Comparison of ENCODE assay signal across 18 cellular contexts in genomic region chr10:120005408-120006280, GRCh38.
DNase-seq lines count a peak whose midpoint lies in the region; ATAC-seq and TF ChIP-seq lines count a peak whose summit lies in the region.
"Had no signal": no experiment of that assay in that cellular context is flagged by ENCODE, and none has a peak within 500 bp of the region (broad histone marks: within the 10 kb centered on the region; RNA-seq: fewer than 3 reads in every experiment).

No MANE protein-coding gene starts in this region.

- TF ChIP-seq CTCF in HEK293 (tag by site-specific recombination; IDR thresholded peaks at IDR 0.05), result no peak
- no peak for TF ChIP-seq CTCF in Panc1 (IDR thresholded peaks at IDR 0.05)
- TF ChIP-seq CTCF in fibroblast of the aortic adventitia (IDR thresholded peaks at IDR 0.05; ENCODE audit: insufficient read depth, low read length), result no peak
- TF ChIP-seq CTCF in progenitor cell of endocrine pancreas (IDR thresholded peaks at IDR 0.05; ENCODE audit: unreplicated experiment), result no peak
- TF ChIP-seq CTCF in psoas muscle (IDR thresholded peaks at IDR 0.05), result no peak

- H3K4me1 ChIP-seq in HEK293 (ENCODE audit: control insufficient read depth, insufficient read depth, low read length) (no peaks in the 10 kb centered on the region), Panc1 (ENCODE audit: control insufficient read depth, insufficient read depth, low read length) (no peaks in the 10 kb centered on the region), psoas muscle (no peaks in the 10 kb centered on the region)
- H3K4me1 ChIP-seq: BLaER1 treated with 17β-estradiol and CSF1 and Interleukin-3, amounts not matched to agents 10 nM and 100 nM; testis had no signal

- H3K36me3 Mint-ChIP-seq in progenitor cell of endocrine pancreas (ENCODE audit: insufficient read depth), result no peaks in the 10 kb centered on the region

- peak overlapping the region; percentile 14 for H3K4me3 Mint-ChIP-seq in progenitor cell of endocrine pancreas (ENCODE audit: low read depth)
- H3K4me3 Mint-ChIP-seq: activated naive CD4-positive, alpha-beta T cell treated with anti-CD3 and anti-CD28 coated beads for 36 hours had no signal

- no peak overlapping the region for H3K4me3 ChIP-seq in HEK293 (ENCODE audit: low read depth, low read length)
- peak overlapping the region; percentile 4 to 15; a peak in 2 of 4 replicates for H3K4me3 ChIP-seq in Panc1 (ENCODE audit: low read depth in 2 of 2, low read length in 2 of 2)
- no peak overlapping the region for H3K4me3 ChIP-seq in fibroblast of the aortic adventitia (ENCODE audit: low read depth, low read length)
- no peak overlapping the region for H3K4me3 ChIP-seq in psoas muscle
- H3K4me3 ChIP-seq: BLaER1 treated with 17β-estradiol and CSF1 and Interleukin-3, amounts not matched to agents 10 nM and 100 nM; SK-N-MC; testis had no signal

- H3K9me3 Mint-ChIP-seq in progenitor cell of endocrine pancreas (ENCODE audit: low read depth), result no peaks in the 10 kb centered on the region
- H3K9me3 Mint-ChIP-seq: activated naive CD4-positive, alpha-beta T cell treated with anti-CD3 and anti-CD28 coated beads for 36 hours had no signal

- WGBS in psoas muscle, 3 donors, result 64 to 68% (median 67%) methylated on average over 8 of the region's 8 CpGs

- POLR2A ChIA-PET in HEK293 (lab: Yijun Ruan, JAX), result no interaction called here
- POLR2A ChIA-PET in Panc1 (lab: Charles Lee), result no interaction called here

- peak overlapping the region; percentile 73 for H3K27ac Mint-ChIP-seq in progenitor cell of endocrine pancreas
- H3K27ac Mint-ChIP-seq: activated naive CD4-positive, alpha-beta T cell treated with anti-CD3 and anti-CD28 coated beads for 36 hours had no signal

- H3K36me3 ChIP-seq in HEK293 (ENCODE audit: control insufficient read depth in 2 of 2, insufficient read depth in 1 of 2, low read length in 2 of 2), result no peaks in the 10 kb centered on the region
- no peaks in the 10 kb centered on the region for H3K36me3 ChIP-seq in Panc1 (ENCODE audit: control insufficient read depth, insufficient read depth, low read length)
- no peaks in the 10 kb centered on the region for H3K36me3 ChIP-seq in psoas muscle (ENCODE audit: insufficient read depth in 1 of 2, low read depth in 1 of 2)
- H3K36me3 ChIP-seq: BLaER1 treated with 17β-estradiol and CSF1 and Interleukin-3, amounts not matched to agents 10 nM and 100 nM had no signal

- no TSS peak for BruUV-seq in Panc1 (replicated peaks; lab: Mats Ljungman, UMichigan)

- H3K9me3 ChIP-seq in HEK293 (ENCODE audit: control insufficient read depth, insufficient read depth, low read depth, low read length) (no peaks in the 10 kb centered on the region), Panc1 (ENCODE audit: control insufficient read depth, insufficient read depth, low read depth, low read length) (no peaks in the 10 kb centered on the region), psoas muscle (no peaks in the 10 kb centered on the region)
- H3K9me3 ChIP-seq: testis had no signal

- ATAC-seq in Panc1 (no peak), psoas muscle (no peak)
- ATAC-seq: esophagus mucosa had no signal

- H3K27me3 Mint-ChIP-seq in progenitor cell of endocrine pancreas, result peaks cover 11% of the 10 kb centered on the region

- H3K27me3 ChIP-seq in Panc1 (ENCODE audit: control insufficient read depth, insufficient read depth, low read length), result no peaks in the 10 kb centered on the region
- H3K27me3 ChIP-seq in psoas muscle (ENCODE audit: insufficient read depth in 3 of 3, low read length in 2 of 3), result peaks cover 0 to 2% (median 0%) of the 10 kb centered on the region in 3 donors
- H3K27me3 ChIP-seq: BLaER1 treated with 17β-estradiol and CSF1 and Interleukin-3, amounts not matched to agents 10 nM and 100 nM; testis had no signal

- in situ Hi-C loops in Panc1 (cut with HindIII; ENCODE audit: low pct_unique_long_range_greater_than_20kb, low sequenced_read_pairs), result no loop called here

- no peak overlapping the region for H3K27ac ChIP-seq in HEK293 (ENCODE audit: extremely low read depth, low read depth, low read length)
- no peak overlapping the region for H3K27ac ChIP-seq in Panc1 (ENCODE audit: low read length)
- no peak overlapping the region for H3K27ac ChIP-seq in psoas muscle
- H3K27ac ChIP-seq: BLaER1 treated with 17β-estradiol and CSF1 and Interleukin-3, amounts not matched to agents 10 nM and 100 nM; HL-60; SK-N-MC; testis had no signal

- intact Hi-C loops in Panc1 (cut with micrococcal nuclease; ENCODE audit: unreplicated experiment), result no loop called here
- intact Hi-C loops in psoas muscle (cut with DNase I), result no loop called here

- CTCF ChIA-PET in HEK293 (lab: Yijun Ruan, JAX), result interaction anchor here (0.6 to 0.7 kb wide), 2 partner anchors 56 to 200 kb away, joined by 3 to 4 read pairs; no protein-coding TSS in a partner anchor
- CTCF ChIA-PET in Panc1 (lab: Charles Lee), result no interaction called here

- H3K4me1 Mint-ChIP-seq in progenitor cell of endocrine pancreas (ENCODE audit: low read depth), result peaks cover 5% of the 10 kb centered on the region

- DNase-seq in Panc1 (ENCODE audit: low read depth, low spot score) (no peak), fibroblast of the aortic adventitia (ENCODE audit: low read depth) (peak; percentile 9), progenitor cell of endocrine pancreas (ENCODE audit: low spot score, unreplicated experiment) (no peak), 8988T (no peak), psoas muscle (no peak), NCI-H774 (lab: John Stamatoyannopoulos, UW) (no peak)
- DNase-seq: activated CD4-positive, alpha-beta T cell treated with anti-CD3 and anti-CD28 coated beads, Interleukin-2, amount 50 U/mL, for 1 hour; activated naive CD4-positive, alpha-beta T cell treated with anti-CD3 and anti-CD28 coated beads for 36 hours; KG1; NCI-H1105 treated with DMSO at 0.1 percent for 48 hours; stimulated activated CD4-positive, alpha-beta T cell treated with anti-CD3 and anti-CD28 coated beads, Interleukin-4, amount 100 ng/mL, for 24 hours; stimulated activated CD8-positive, alpha-beta memory T cell treated with anti-CD3 and anti-CD28 coated beads, Interleukin-4, amount 100 ng/mL, for 48 hours; testis had no signal

TF ChIP-seq in HEK293, 187 proteins besides CTCF, POLR2A, EP300 and RAD21:
- TF ChIP-seq FEZF1 (tag by site-specific recombination; IDR thresholded peaks at IDR 0.05), result 0 out of 2 replicates have a peak, but pooled peaks have one; percentile 43
- TF ChIP-seq ZNF701 (tag by site-specific recombination; IDR thresholded peaks at IDR 0.05), result peak; percentile 20; the same call in 1 of the 2 replicates
- TF ChIP-seq ZNF830 (tag by site-specific recombination; IDR thresholded peaks at IDR 0.05; ENCODE audit: low read depth), result no peak
- TF ChIP-seq, protein P1, sequence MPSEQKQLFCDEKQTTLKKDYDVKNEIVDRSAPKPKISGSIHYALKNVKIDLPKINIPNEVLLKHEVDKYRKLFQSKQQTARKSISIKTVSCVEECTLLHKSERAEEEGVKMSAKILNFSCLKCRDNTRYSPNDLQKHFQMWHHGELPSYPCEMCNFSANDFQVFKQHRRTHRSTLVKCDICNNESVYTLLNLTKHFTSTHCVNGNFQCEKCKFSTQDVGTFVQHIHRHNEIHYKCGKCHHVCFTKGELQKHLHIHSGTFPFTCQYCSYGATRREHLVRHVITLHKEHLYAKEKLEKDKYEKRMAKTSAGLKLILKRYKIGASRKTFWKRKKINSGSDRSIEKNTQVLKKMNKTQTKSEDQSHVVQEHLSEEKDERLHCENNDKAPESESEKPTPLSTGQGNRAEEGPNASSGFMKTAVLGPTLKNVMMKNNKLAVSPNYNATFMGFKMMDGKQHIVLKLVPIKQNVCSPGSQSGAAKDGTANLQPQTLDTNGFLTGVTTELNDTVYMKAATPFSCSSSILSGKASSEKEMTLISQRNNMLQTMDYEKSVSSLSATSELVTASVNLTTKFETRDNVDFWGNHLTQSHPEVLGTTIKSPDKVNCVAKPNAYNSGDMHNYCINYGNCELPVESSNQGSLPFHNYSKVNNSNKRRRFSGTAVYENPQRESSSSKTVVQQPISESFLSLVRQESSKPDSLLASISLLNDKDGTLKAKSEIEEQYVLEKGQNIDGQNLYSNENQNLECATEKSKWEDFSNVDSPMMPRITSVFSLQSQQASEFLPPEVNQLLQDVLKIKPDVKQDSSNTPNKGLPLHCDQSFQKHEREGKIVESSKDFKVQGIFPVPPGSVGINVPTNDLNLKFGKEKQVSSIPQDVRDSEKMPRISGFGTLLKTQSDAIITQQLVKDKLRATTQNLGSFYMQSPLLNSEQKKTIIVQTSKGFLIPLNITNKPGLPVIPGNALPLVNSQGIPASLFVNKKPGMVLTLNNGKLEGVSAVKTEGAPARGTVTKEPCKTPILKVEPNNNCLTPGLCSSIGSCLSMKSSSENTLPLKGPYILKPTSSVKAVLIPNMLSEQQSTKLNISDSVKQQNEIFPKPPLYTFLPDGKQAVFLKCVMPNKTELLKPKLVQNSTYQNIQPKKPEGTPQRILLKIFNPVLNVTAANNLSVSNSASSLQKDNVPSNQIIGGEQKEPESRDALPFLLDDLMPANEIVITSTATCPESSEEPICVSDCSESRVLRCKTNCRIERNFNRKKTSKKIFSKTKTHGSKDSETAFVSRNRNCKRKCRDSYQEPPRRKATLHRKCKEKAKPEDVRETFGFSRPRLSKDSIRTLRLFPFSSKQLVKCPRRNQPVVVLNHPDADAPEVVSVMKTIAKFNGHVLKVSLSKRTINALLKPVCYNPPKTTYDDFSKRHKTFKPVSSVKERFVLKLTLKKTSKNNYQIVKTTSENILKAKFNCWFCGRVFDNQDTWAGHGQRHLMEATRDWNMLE (tag by site-specific recombination; conservative IDR thresholded peaks at IDR 0.05; ENCODE audit: low read depth), result no peak
- no peak for TF ChIP-seq ZNF629 (tag by site-specific recombination; IDR thresholded peaks at IDR 0.05)
- no peak for TF ChIP-seq SALL2 (tag by site-specific recombination; IDR thresholded peaks at IDR 0.05; ENCODE audit: borderline replicate concordance)
- TF ChIP-seq ZNF175 (tag by site-specific recombination; IDR thresholded peaks at IDR 0.05), result no peak
- TF ChIP-seq ZNF23 (tag by site-specific recombination; IDR thresholded peaks at IDR 0.05; ENCODE audit: borderline replicate concordance), result no peak
- no peak for TF ChIP-seq ZNF677 (tag by site-specific recombination; IDR thresholded peaks at IDR 0.05)
- TF ChIP-seq SP7 (tag by site-specific recombination; IDR thresholded peaks at IDR 0.05), result no peak

Comparison
In these comparisons a context has a peak if more than half of its experiments do, and no peak if none do; other contexts are left out.
1. H3K4me3 ChIP-seq: peak in Panc1 (2 of 2); none in HEK293 (single experiment), fibroblast of the aortic adventitia (single experiment) and psoas muscle (single experiment).